ENCODE assay signal across 22 cellular contexts in genomic region chr1:24728982-24729381, GRCh38.
"Had no signal": no experiment of that assay in that cellular context is flagged by ENCODE, and none has a peak within 500 bp of the region (broad histone marks: within the 10 kb centered on the region; RNA-seq: fewer than 3 reads in every experiment).

No MANE protein-coding gene starts in this region.

- H3K27ac ChIP-seq: adrenal gland, epithelial cell of prostate, gastroesophageal sphincter, right lobe of liver, skin epidermis, thoracic aorta, upper lobe of right lung had no signal

- H3K27me3 ChIP-seq: adrenal gland, gastroesophageal sphincter, right lobe of liver, upper lobe of right lung had no signal

- H3K4me1 ChIP-seq: right lobe of liver had no signal

- H3K9me3 ChIP-seq: adrenal gland, gastroesophageal sphincter, right lobe of liver, thoracic aorta, upper lobe of right lung had no signal

- DNase-seq: activated CD4-positive, alpha-beta T cell treated with anti-CD3 and anti-CD28 coated beads, Interleukin-2, amount 50 U/mL, for 4 hours; activated CD8-positive, alpha-beta memory T cell treated with anti-CD3 and anti-CD28 coated beads, Interleukin-2, amount 50 U/mL, for 48 hours; activated naive CD4-positive, alpha-beta T cell; activated T-cell treated with anti-CD3 and anti-CD28 coated beads, Interleukin-2, amount 50 U/mL, for 4 hours; adrenal gland; cortex of kidney; head of caudate nucleus; islet precursor cell; left cardiac atrium; occipital lobe; stimulated activated CD4-positive, alpha-beta T cell treated with anti-CD3 and anti-CD28 coated beads, Interleukin-15, amount 100 ng/mL, for 24 hours; stimulated activated CD4-positive, alpha-beta T cell treated with anti-CD3 and anti-CD28 coated beads, Interleukin-2, amount 100 ng/mL, for 48 hours; stimulated activated CD8-positive, alpha-beta memory T cell treated with anti-CD3 and anti-CD28 coated beads, Interleukin-4, amount 100 ng/mL, for 48 hours; stimulated activated naive CD4-positive, alpha-beta T cell; T-helper 1 cell; upper lobe of right lung had no signal

- H3K4me3 ChIP-seq: adrenal gland, gastroesophageal sphincter, lung, right lobe of liver, skin epidermis, thoracic aorta, upper lobe of right lung had no signal

- ATAC-seq: activated T-cell treated with anti-CD3 and anti-CD28 coated beads, Interleukin-2, amount 50 U/mL, for 4 hours; gastroesophageal sphincter; left cardiac atrium; right lobe of liver; upper lobe of right lung had no signal

- H3K36me3 ChIP-seq: adrenal gland, gastroesophageal sphincter, right lobe of liver, thoracic aorta, upper lobe of right lung had no signal
